ENCODE assay signal across 28 cellular contexts in genomic region chr6:11387702-11388101, GRCh38.
"Had no signal": no experiment of that assay in that cellular context is flagged by ENCODE, and none has a peak within 500 bp of the region (broad histone marks: within the 10 kb centered on the region; RNA-seq: fewer than 3 reads in every experiment).

No MANE protein-coding gene starts in this region.

- H2AFZ ChIP-seq: hepatocyte, neural progenitor cell had no signal

- ATAC-seq: gastrocnemius medialis, left ventricle myocardium superior, natural killer cell had no signal

- FAIRE-seq: astrocyte, urothelium cell line had no signal

- H3K9me3 ChIP-seq: gastrocnemius medialis had no signal

- H3K4me3 ChIP-seq: coronary artery, dorsolateral prefrontal cortex, gastrocnemius medialis, hepatocyte, neural progenitor cell, right atrium auricular region, smooth muscle cell, tibial nerve had no signal

- H3K36me3 ChIP-seq: brain microvascular endothelial cell, gastrocnemius medialis, neural progenitor cell, right atrium auricular region, tibial nerve had no signal

- H3K27me3 ChIP-seq: brain microvascular endothelial cell, gastrocnemius medialis, hepatocyte, neural progenitor cell, right atrium auricular region, tibial nerve had no signal

- H3K27ac ChIP-seq: brain microvascular endothelial cell, coronary artery, dorsolateral prefrontal cortex, hepatocyte, neural progenitor cell, right atrium auricular region, tibial nerve had no signal

- H3K4me2 ChIP-seq: hepatocyte, neural progenitor cell, smooth muscle cell had no signal

- H3K79me2 ChIP-seq: hepatocyte had no signal

- H3K9ac ChIP-seq: neural progenitor cell had no signal

- DNase-seq: activated CD4-positive, alpha-beta T cell treated with anti-CD3 and anti-CD28 coated beads for 48 hours; activated CD4-positive, alpha-beta T cell treated with anti-CD3 and anti-CD28 coated beads, Interleukin-2, amount 50 U/mL, for 48 hours; activated CD8-positive, alpha-beta memory T cell treated with anti-CD3 and anti-CD28 coated beads for 24 hours; activated effector memory CD4-positive, alpha-beta T cell treated with Interleukin-2 at 50 U/mL for 16 hours; activated naive CD4-positive, alpha-beta T cell treated with anti-CD3 and anti-CD28 coated beads for 36 hours; activated naive CD8-positive, alpha-beta T cell treated with anti-CD3 and anti-CD28 coated beads, Interleukin-2, amount 10 ng/mL, durations not matched to agents 7 days and 5 days; amniotic stem cell; brain microvascular endothelial cell; dorsolateral prefrontal cortex; effector memory CD4-positive, alpha-beta T cell; erythroblast; gastrocnemius medialis; islet precursor cell; left ventricle myocardium superior; midbrain; natural killer cell; stimulated activated CD4-positive, alpha-beta T cell treated with anti-CD3 and anti-CD28 coated beads, Interleukin-1b, Interleukin-23, amount 100 ng/mL, for 48 hours; stimulated activated CD4-positive, alpha-beta T cell treated with anti-CD3 and anti-CD28 coated beads, Interleukin-4, amount 100 ng/mL, for 4 hours; stimulated activated CD8-positive, alpha-beta memory T cell treated with anti-CD3 and anti-CD28 coated beads, Interleukin-4, amount 100 ng/mL, for 48 hours; stimulated activated naive CD4-positive, alpha-beta T cell had no signal
